Comparison of ENCODE assay signal across 1 cellular context in genomic region chr9:101848485-101848919, GRCh38.
TF ChIP-seq lines count a peak whose summit lies in the region.

No MANE protein-coding gene starts in this region.

TF ChIP-seq in K562, 482 proteins besides CTCF, POLR2A, EP300 and RAD21 (continued from another document):
- TF ChIP-seq PBX2 (CRISPR knock-in tag; IDR thresholded peaks at IDR 0.05; ENCODE audit: low read depth), result no peak
- peak; percentile 43; the same call in 1 of the 2 replicates for TF ChIP-seq PBX2 (tag; conservative IDR thresholded peaks at IDR 0.05; ENCODE audit: low read depth)
- peak; percentile 74 for TF ChIP-seq NFIC (IDR thresholded peaks at IDR 0.05)
- no peak for TF ChIP-seq MCM7 (IDR thresholded peaks at IDR 0.05)
- TF ChIP-seq ZNF184 (CRISPR knock-in tag; IDR thresholded peaks at IDR 0.05), result no peak
- TF ChIP-seq RERE (CRISPR knock-in tag; IDR thresholded peaks at IDR 0.05; ENCODE audit: borderline replicate concordance), result no peak
- 0 out of 2 replicates have a peak, but pooled peaks have one; percentile 14 for TF ChIP-seq GATAD2B (IDR thresholded peaks at IDR 0.05; ENCODE audit: borderline replicate concordance)
- no peak for TF ChIP-seq C11orf30 (IDR thresholded peaks at IDR 0.05; ENCODE audit: low read depth)
- TF ChIP-seq MGA (IDR thresholded peaks at IDR 0.05), result peak; percentile 74
- TF ChIP-seq MEIS2 (IDR thresholded peaks at IDR 0.05; ENCODE audit: partially characterized antibody), result peak; percentile 21
- peak; percentile 76 for TF ChIP-seq L3MBTL2 (IDR thresholded peaks at IDR 0.05)
TF ChIP-seq in K562: peak in this region for 8.
